Comparison of ENCODE assay signal across 1 cellular context in the genomic region with DNA sequence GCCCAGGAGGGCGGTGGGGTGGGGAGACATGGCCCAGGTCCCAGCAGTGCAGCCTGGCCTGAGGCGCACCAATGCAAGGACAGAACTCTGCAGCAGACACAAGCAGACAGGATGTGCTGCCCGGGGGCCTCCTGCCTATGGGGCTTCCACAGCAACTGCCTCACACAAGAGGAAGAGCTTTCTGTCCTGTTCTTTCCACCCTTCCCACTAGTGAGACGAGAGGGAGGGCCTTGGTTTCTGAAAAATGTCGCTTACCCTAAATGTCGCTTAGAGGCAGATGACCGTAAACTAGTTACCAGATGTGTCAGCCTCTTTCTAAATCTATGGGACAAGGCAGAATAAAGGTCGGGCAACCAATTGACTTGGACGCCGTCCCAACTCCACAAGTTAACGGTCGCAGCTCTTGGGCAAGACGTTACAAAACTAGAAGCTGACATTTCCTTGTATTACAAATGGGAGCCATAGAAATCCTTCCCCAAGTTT.
TF ChIP-seq lines count a peak whose summit lies in the region.

A gene with protein sequence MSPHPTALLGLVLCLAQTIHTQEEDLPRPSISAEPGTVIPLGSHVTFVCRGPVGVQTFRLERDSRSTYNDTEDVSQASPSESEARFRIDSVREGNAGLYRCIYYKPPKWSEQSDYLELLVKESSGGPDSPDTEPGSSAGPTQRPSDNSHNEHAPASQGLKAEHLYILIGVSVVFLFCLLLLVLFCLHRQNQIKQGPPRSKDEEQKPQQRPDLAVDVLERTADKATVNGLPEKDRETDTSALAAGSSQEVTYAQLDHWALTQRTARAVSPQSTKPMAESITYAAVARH (minus strand): TSS at position 157 of the 483 bp plus-strand sequence. CDS start 127 bp downstream, at position 30.

TF ChIP-seq in GM23338, 12 proteins besides CTCF, POLR2A, EP300 and RAD21 (continued from another document):
- TF ChIP-seq, protein P1, sequence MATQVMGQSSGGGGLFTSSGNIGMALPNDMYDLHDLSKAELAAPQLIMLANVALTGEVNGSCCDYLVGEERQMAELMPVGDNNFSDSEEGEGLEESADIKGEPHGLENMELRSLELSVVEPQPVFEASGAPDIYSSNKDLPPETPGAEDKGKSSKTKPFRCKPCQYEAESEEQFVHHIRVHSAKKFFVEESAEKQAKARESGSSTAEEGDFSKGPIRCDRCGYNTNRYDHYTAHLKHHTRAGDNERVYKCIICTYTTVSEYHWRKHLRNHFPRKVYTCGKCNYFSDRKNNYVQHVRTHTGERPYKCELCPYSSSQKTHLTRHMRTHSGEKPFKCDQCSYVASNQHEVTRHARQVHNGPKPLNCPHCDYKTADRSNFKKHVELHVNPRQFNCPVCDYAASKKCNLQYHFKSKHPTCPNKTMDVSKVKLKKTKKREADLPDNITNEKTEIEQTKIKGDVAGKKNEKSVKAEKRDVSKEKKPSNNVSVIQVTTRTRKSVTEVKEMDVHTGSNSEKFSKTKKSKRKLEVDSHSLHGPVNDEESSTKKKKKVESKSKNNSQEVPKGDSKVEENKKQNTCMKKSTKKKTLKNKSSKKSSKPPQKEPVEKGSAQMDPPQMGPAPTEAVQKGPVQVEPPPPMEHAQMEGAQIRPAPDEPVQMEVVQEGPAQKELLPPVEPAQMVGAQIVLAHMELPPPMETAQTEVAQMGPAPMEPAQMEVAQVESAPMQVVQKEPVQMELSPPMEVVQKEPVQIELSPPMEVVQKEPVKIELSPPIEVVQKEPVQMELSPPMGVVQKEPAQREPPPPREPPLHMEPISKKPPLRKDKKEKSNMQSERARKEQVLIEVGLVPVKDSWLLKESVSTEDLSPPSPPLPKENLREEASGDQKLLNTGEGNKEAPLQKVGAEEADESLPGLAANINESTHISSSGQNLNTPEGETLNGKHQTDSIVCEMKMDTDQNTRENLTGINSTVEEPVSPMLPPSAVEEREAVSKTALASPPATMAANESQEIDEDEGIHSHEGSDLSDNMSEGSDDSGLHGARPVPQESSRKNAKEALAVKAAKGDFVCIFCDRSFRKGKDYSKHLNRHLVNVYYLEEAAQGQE (IDR thresholded peaks at IDR 0.05; ENCODE audit: unreplicated experiment): no peak
